11 cellular contexts compared by ENCODE assay signal in the genomic region with DNA sequence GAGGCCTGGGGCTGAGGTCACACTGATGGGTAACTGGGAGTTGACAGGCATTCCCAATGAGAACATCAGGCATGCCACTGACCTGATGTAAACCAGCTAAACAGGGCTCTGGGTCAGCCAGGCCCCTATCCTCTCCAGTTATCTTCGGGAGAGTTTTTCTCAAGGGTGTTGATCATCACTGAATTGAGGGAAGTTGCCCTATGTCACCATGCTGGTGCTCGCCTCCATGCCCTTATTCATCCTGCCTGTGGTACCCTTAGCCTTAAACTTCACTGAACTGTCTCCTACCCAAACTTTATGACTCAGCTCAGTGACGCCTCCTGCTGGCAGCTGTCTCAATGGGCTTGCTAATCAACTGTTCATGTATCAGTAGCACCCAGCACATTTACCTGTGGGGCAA.
A peak's percentile ranks its signal among the peaks of the same experiment; 100 is the strongest.
DNase-seq lines count a peak whose midpoint lies in the region; ATAC-seq and TF ChIP-seq lines count a peak whose summit lies in the region.
"Had no signal": no experiment of that assay in that cellular context is flagged by ENCODE, and none has a peak within 500 bp of the region (broad histone marks: within the 10 kb centered on the region; RNA-seq: fewer than 3 reads in every experiment).

No MANE protein-coding gene starts in this region.

- H3K9me3 Mint-ChIP-seq in endothelial cell (ENCODE audit: unreplicated experiment): peaks cover 7% of the 10 kb centered on the region
- H3K9me3 Mint-ChIP-seq: stimulated activated naive CD8-positive, alpha-beta T cell treated with anti-CD3 and anti-CD28 coated beads, Interleukin-15, amount 100 ng/mL, for 72 hours had no signal

- H3K27me3 Mint-ChIP-seq in endothelial cell (ENCODE audit: unreplicated experiment): no peaks in the 10 kb centered on the region

- H3K36me3 Mint-ChIP-seq in endothelial cell (ENCODE audit: low read depth, unreplicated experiment): peaks cover 7% of the 10 kb centered on the region

- intact Hi-C loops in posterior cingulate gyrus (cut with DNase I): no loop called here

- DNase-seq in DMS53 (lab: John Stamatoyannopoulos, UW) (peak; percentile 34), DMS53 treated with DMSO at 0.1 percent for 48 hours (lab: John Stamatoyannopoulos, UW; ENCODE audit: unreplicated experiment) (no peak), NCI-H82 (lab: John Stamatoyannopoulos, UW) (peak; percentile 67), endothelial cell (ENCODE audit: low spot score) (peak; percentile 29), posterior cingulate gyrus (no peak)
- peak; percentile 1 to 8 (median 4) for DNase-seq in stimulated activated CD4-positive, alpha-beta T cell treated with anti-CD3 and anti-CD28 coated beads, Interleukin-12 subunit alpha, Interleukin-12 subunit beta, amount 100 ng/mL, for 48 hours (ENCODE audit: low read depth in 2 of 3, low spot score in 1 of 3)
- DNase-seq: head of caudate nucleus, NCI-H146 had no signal

- ATAC-seq in GM18868 (IDR thresholded peaks at IDR 0.05; ENCODE audit: unreplicated experiment) (no peak), HG03039 (IDR thresholded peaks at IDR 0.05; ENCODE audit: unreplicated experiment) (no peak)
- ATAC-seq: stimulated activated naive CD8-positive, alpha-beta T cell treated with anti-CD3 and anti-CD28 coated beads, Interleukin-15, amount 100 ng/mL, for 72 hours had no signal

- H3K4me3 Mint-ChIP-seq in endothelial cell (ENCODE audit: unreplicated experiment): no peak overlapping the region
- H3K4me3 Mint-ChIP-seq: stimulated activated naive CD8-positive, alpha-beta T cell treated with anti-CD3 and anti-CD28 coated beads, Interleukin-15, amount 100 ng/mL, for 72 hours had no signal

- peaks cover 15% of the 10 kb centered on the region for H3K4me1 Mint-ChIP-seq in endothelial cell (ENCODE audit: unreplicated experiment)
- H3K4me1 Mint-ChIP-seq: stimulated activated naive CD8-positive, alpha-beta T cell treated with anti-CD3 and anti-CD28 coated beads, Interleukin-15, amount 100 ng/mL, for 72 hours had no signal

- peak; percentile 44 for TF ChIP-seq CTCF in endothelial cell (IDR thresholded peaks at IDR 0.05; ENCODE audit: unreplicated experiment)

- H3K27ac Mint-ChIP-seq in endothelial cell (ENCODE audit: unreplicated experiment): no peak overlapping the region
- H3K27ac Mint-ChIP-seq: stimulated activated naive CD8-positive, alpha-beta T cell treated with anti-CD3 and anti-CD28 coated beads, Interleukin-15, amount 100 ng/mL, for 72 hours had no signal

Comparison
In these comparisons a context has a peak if more than half of its experiments do, and no peak if none do; other contexts are left out.
1. DNase-seq: peak in DMS53 (single experiment), NCI-H82 (single experiment), endothelial cell (single experiment) and stimulated activated CD4-positive, alpha-beta T cell treated with anti-CD3 and anti-CD28 coated beads, Interleukin-12 subunit alpha, Interleukin-12 subunit beta, amount 100 ng/mL, for 48 hours (3 of 3); none in DMS53 treated with DMSO at 0.1 percent for 48 hours (single experiment) and posterior cingulate gyrus (0 of 10).